Comparison of ENCODE assay signal across 12 cellular contexts in genomic region chr10:117677239-117677638, GRCh38.
"Had no signal": no experiment of that assay in that cellular context is flagged by ENCODE, and none has a peak within 500 bp of the region (broad histone marks: within the 10 kb centered on the region; RNA-seq: fewer than 3 reads in every experiment).

No MANE protein-coding gene starts in this region.

- ATAC-seq: effector memory CD8-positive, alpha-beta T cell; natural killer cell treated with Interleukin-12 subunit alpha and Interleukin-12 subunit beta and Interleukin-15 and Interleukin-18, amount 100 ng/mL, for 72 hours; stimulated activated naive B cell treated with anti-CD40 and anti-IgM and Interleukin-4, amounts not matched to agents 10 μg/mL and 1 μg/mL and 100 μg/mL, for 72 hours had no signal

- DNase-seq: activated CD4-positive, alpha-beta T cell treated with anti-CD3 and anti-CD28 coated beads for 4 hours; activated naive CD4-positive, alpha-beta T cell treated with Interleukin-2 at 50 U/mL for 16 hours; effector memory CD8-positive, alpha-beta T cell; hypothalamus; immature natural killer cell; sigmoid colon; stimulated activated CD4-positive, alpha-beta T cell treated with anti-CD3 and anti-CD28 coated beads, Interleukin-2, amount 100 ng/mL, for 24 hours; stimulated activated naive B cell treated with anti-CD40 and anti-IgM and Interleukin-4, amounts not matched to agents 10 μg/mL and 1 μg/mL and 100 μg/mL, for 72 hours; T-helper 1 cell; WERI-Rb-1 had no signal

- H3K4me3 ChIP-seq: sigmoid colon, tibial nerve had no signal

- H3K9me3 ChIP-seq: sigmoid colon had no signal

- H3K27ac ChIP-seq: sigmoid colon, tibial nerve, WERI-Rb-1 had no signal

- H3K36me3 ChIP-seq: sigmoid colon, tibial nerve, WERI-Rb-1 had no signal

- H3K27me3 ChIP-seq: tibial nerve had no signal

- H3K4me1 ChIP-seq: sigmoid colon, tibial nerve had no signal
